ENCODE assay signal across 1 cellular context in genomic region chr5:86768699-86769202, GRCh38.
TF ChIP-seq lines count a peak whose summit lies in the region.

No MANE protein-coding gene starts in this region.

TF ChIP-seq in HEK293, 187 proteins besides CTCF, POLR2A, EP300 and RAD21 (continued from another document):
- TF ChIP-seq PRDM2 (tag by site-specific recombination; IDR thresholded peaks at IDR 0.05; ENCODE audit: borderline replicate concordance): no peak
- TF ChIP-seq ZNF211 (tag by site-specific recombination; IDR thresholded peaks at IDR 0.05; ENCODE audit: low read depth): no peak
- TF ChIP-seq ZNF791 (tag by site-specific recombination; IDR thresholded peaks at IDR 0.05): no peak
- TF ChIP-seq SETDB1 (IDR thresholded peaks at IDR 0.05; ENCODE audit: insufficient read length, low read length): peak; percentile 84
- no peak for TF ChIP-seq ZNF114 (tag by site-specific recombination; IDR thresholded peaks at IDR 0.05)
- no peak for TF ChIP-seq ZNF792 (tag by site-specific recombination; IDR thresholded peaks at IDR 0.05)
- TF ChIP-seq ZBTB8A (tag by site-specific recombination; IDR thresholded peaks at IDR 0.05): no peak
- TF ChIP-seq KLF8 (tag by site-specific recombination; IDR thresholded peaks at IDR 0.05): no peak
- TF ChIP-seq ZNF426 (tag by site-specific recombination; IDR thresholded peaks at IDR 0.05): no peak
- no peak for TF ChIP-seq ZNF354C (tag by site-specific recombination; IDR thresholded peaks at IDR 0.05; ENCODE audit: borderline replicate concordance, low read depth)
- no peak for TF ChIP-seq ZNF202 (tag by site-specific recombination; IDR thresholded peaks at IDR 0.05; ENCODE audit: borderline replicate concordance)
- TF ChIP-seq ZXDB (tag by site-specific recombination; IDR thresholded peaks at IDR 0.05): no peak
- TF ChIP-seq ZNF514 (tag by site-specific recombination; IDR thresholded peaks at IDR 0.05): no peak
- no peak for TF ChIP-seq ZNF777 (tag by site-specific recombination; IDR thresholded peaks at IDR 0.05; ENCODE audit: borderline replicate concordance)
- TF ChIP-seq SCRT2 (tag by site-specific recombination; IDR thresholded peaks at IDR 0.05): no peak
- no peak for TF ChIP-seq HIC1 (tag by site-specific recombination; IDR thresholded peaks at IDR 0.05)
- TF ChIP-seq ZNF585B (tag by site-specific recombination; IDR thresholded peaks at IDR 0.05): peak; percentile 95
- TF ChIP-seq TRIM28 (IDR thresholded peaks at IDR 0.05; ENCODE audit: borderline replicate concordance, low read length): peak; percentile 71; the same call in 1 of the 2 replicates
